Comparison of ENCODE assay signal across 8 cellular contexts in genomic region chr7:35003679-35004278, GRCh38. TPM values are rescaled to one million over a fixed set of nuclear protein-coding genes. Genes with fewer than 3 reads are reported as not detected.
A peak's percentile ranks its signal among the peaks of the same experiment; 100 is the strongest.
DNase-seq lines count a peak whose midpoint lies in the region; ATAC-seq and TF ChIP-seq lines count a peak whose summit lies in the region.

No MANE protein-coding gene starts in this region.

- no peaks in the 10 kb centered on the region for H3K9me3 ChIP-seq in mucosa of descending colon

- ATAC-seq in Right ventricle myocardium inferior (peak; percentile 68), mucosa of descending colon (peak; percentile 96), HG03025 (IDR thresholded peaks at IDR 0.05; ENCODE audit: low FRiP score, unreplicated experiment) (no peak)
- no peak for ATAC-seq in naive thymus-derived CD8-positive, alpha-beta T cell

- H3K27ac Mint-ChIP-seq in chondrocyte (ENCODE audit: unreplicated experiment) = peak overlapping the region; percentile 98
- H3K27ac Mint-ChIP-seq in naive thymus-derived CD8-positive, alpha-beta T cell = no peak overlapping the region

- H3K9me3 Mint-ChIP-seq in chondrocyte (ENCODE audit: low read depth) = peaks cover 6% of the 10 kb centered on the region
- peaks cover 0 to 7% (median 0%) of the 10 kb centered on the region in 9 donors for H3K9me3 Mint-ChIP-seq in naive thymus-derived CD8-positive, alpha-beta T cell

- no peaks in the 10 kb centered on the region for H3K27me3 Mint-ChIP-seq in chondrocyte (ENCODE audit: low read depth)
- no peaks in the 10 kb centered on the region for H3K27me3 Mint-ChIP-seq in naive thymus-derived CD8-positive, alpha-beta T cell

- no peak overlapping the region for H3K4me3 ChIP-seq in mucosa of descending colon

- peak overlapping the region; percentile 27 for H3K4me3 Mint-ChIP-seq in chondrocyte (ENCODE audit: unreplicated experiment)
- no peak overlapping the region for H3K4me3 Mint-ChIP-seq in naive thymus-derived CD8-positive, alpha-beta T cell

- no peaks in the 10 kb centered on the region for H3K36me3 Mint-ChIP-seq in chondrocyte (ENCODE audit: low read depth)
- peaks cover 4 to 21% (median 20%) of the 10 kb centered on the region in 3 donors for H3K36me3 Mint-ChIP-seq in naive thymus-derived CD8-positive, alpha-beta T cell

- intact Hi-C loops in Right ventricle myocardium inferior (cut with DNase I) (no loop called here), cardiac septum (cut with DNase I) (no loop called here), mucosa of descending colon (cut with DNase I, micrococcal nuclease) (no loop called here)

- H3K4me1 ChIP-seq in mucosa of descending colon (ENCODE audit: low read depth) = peaks cover 7% of the 10 kb centered on the region

- POLR2A ChIA-PET in naive thymus-derived CD8-positive, alpha-beta T cell (lab: Charles Lee) = no interaction called here

- H3K4me1 Mint-ChIP-seq in chondrocyte (ENCODE audit: low read depth) = peaks cover 35% of the 10 kb centered on the region
- H3K4me1 Mint-ChIP-seq in naive thymus-derived CD8-positive, alpha-beta T cell = peaks cover 0 to 2% (median 0%) of the 10 kb centered on the region in 4 donors

- DNase-seq in Right ventricle myocardium inferior (ENCODE audit: missing footprints) (no peak), cardiac septum (ENCODE audit: low spot score) (no peak), NCI-H2171 (lab: John Stamatoyannopoulos, UW) (peak; percentile 36), chondrocyte (ENCODE audit: low spot score) (no peak), mucosa of descending colon (peak; percentile 76 to 82 (median 80)), mesenteric fat pad (ENCODE audit: low spot score) (no peak)
- DNase-seq in naive thymus-derived CD8-positive, alpha-beta T cell = no peak

- TF ChIP-seq CTCF in chondrocyte (IDR thresholded peaks at IDR 0.05) (no peak), mucosa of descending colon (IDR thresholded peaks at IDR 0.05) (no peak)

- no peaks in the 10 kb centered on the region for H3K36me3 ChIP-seq in mucosa of descending colon (ENCODE audit: low read depth)

RNA-seq across cellular contexts. Expression of gene DPY19L1, which starts 33.5 kb away (rescaled TPM):
- total RNA-seq in Right ventricle myocardium inferior (24.5 TPM), cardiac septum (29.0 TPM), chondrocyte (30.9 to 47.7 TPM (median 32.2 TPM) in 3 replicates), mucosa of descending colon (10 to 100 TPM; 18.6 to 27.1 (median 20.8) TPM), mesenteric fat pad (30.1 TPM)
- total RNA-seq in naive thymus-derived CD8-positive, alpha-beta T cell = 1 to 10 TPM; 7.1 to 8.7 TPM
- 1 to 10 TPM in 1 of 3 donors, under 1 TPM in 2; 0.67 to 3.1 (median 0.76) TPM for polyA plus RNA-seq in naive thymus-derived CD8-positive, alpha-beta T cell

Comparison
In these comparisons a context has a peak if more than half of its experiments do, and no peak if none do; other contexts are left out.
1. ATAC-seq: peak in Right ventricle myocardium inferior (single experiment) and mucosa of descending colon (single experiment); none in HG03025 (single experiment) and naive thymus-derived CD8-positive, alpha-beta T cell (0 of 2).
2. DNase-seq: peak in NCI-H2171 (single experiment) and mucosa of descending colon (3 of 3); none in Right ventricle myocardium inferior (single experiment), cardiac septum (single experiment), chondrocyte (single experiment), mesenteric fat pad (single experiment) and naive thymus-derived CD8-positive, alpha-beta T cell (0 of 10).